1 cellular context compared by ENCODE assay signal in genomic region chr10:95480102-95480900, GRCh38.
TF ChIP-seq lines count a peak whose summit lies in the region.

No MANE protein-coding gene starts in this region.

TF ChIP-seq in WTC11, 78 proteins besides CTCF, POLR2A, EP300 and RAD21 (continued from another document):
- TF ChIP-seq, protein P1, sequence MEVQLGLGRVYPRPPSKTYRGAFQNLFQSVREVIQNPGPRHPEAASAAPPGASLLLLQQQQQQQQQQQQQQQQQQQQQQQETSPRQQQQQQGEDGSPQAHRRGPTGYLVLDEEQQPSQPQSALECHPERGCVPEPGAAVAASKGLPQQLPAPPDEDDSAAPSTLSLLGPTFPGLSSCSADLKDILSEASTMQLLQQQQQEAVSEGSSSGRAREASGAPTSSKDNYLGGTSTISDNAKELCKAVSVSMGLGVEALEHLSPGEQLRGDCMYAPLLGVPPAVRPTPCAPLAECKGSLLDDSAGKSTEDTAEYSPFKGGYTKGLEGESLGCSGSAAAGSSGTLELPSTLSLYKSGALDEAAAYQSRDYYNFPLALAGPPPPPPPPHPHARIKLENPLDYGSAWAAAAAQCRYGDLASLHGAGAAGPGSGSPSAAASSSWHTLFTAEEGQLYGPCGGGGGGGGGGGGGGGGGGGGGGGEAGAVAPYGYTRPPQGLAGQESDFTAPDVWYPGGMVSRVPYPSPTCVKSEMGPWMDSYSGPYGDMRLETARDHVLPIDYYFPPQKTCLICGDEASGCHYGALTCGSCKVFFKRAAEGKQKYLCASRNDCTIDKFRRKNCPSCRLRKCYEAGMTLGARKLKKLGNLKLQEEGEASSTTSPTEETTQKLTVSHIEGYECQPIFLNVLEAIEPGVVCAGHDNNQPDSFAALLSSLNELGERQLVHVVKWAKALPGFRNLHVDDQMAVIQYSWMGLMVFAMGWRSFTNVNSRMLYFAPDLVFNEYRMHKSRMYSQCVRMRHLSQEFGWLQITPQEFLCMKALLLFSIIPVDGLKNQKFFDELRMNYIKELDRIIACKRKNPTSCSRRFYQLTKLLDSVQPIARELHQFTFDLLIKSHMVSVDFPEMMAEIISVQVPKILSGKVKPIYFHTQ (CRISPR knock-in tag; IDR thresholded peaks at IDR 0.05): no peak
